In genomic region chr10:108039821-108040584, GRCh38 we compare ENCODE assay signal across 26 cellular contexts.
DNase-seq lines count a peak whose midpoint lies in the region; ATAC-seq and TF ChIP-seq lines count a peak whose summit lies in the region.
"Had no signal": no experiment of that assay in that cellular context is flagged by ENCODE, and none has a peak within 500 bp of the region (broad histone marks: within the 10 kb centered on the region; RNA-seq: fewer than 3 reads in every experiment).

No MANE protein-coding gene starts in this region.

- H2BK12ac ChIP-seq in H9 (ENCODE audit: insufficient read length, low read depth, low read length), result no peak overlapping the region

- H2BK120ac ChIP-seq in H9 (ENCODE audit: low read depth, low read length, poor library complexity, severe bottlenecking), result no peak overlapping the region

- H3K23me2 ChIP-seq in H9 (ENCODE audit: insufficient read length, low read depth, low read length, poor library complexity, severe bottlenecking), result no peaks in the 10 kb centered on the region

- H2BK5ac ChIP-seq in H9 (ENCODE audit: insufficient read length, low read length), result no peak overlapping the region

- DNase-seq in COLO668 (lab: John Stamatoyannopoulos, UW; ENCODE audit: unreplicated experiment), result peak; percentile 1
- DNase-seq in H9, result peak; percentile 79
- peak; percentile 17 for DNase-seq in RWPE1 (ENCODE audit: low spot score)
- peak; percentile 72 for DNase-seq in epithelial cell of esophagus (ENCODE audit: low read depth)
- no peak for DNase-seq in AML-193 (lab: John Stamatoyannopoulos, UW)
- DNase-seq in uterus, result no peak
- DNase-seq in HUDEP-2 (lab: John Stamatoyannopoulos, UW; ENCODE audit: unreplicated experiment in 76 of 76), result no peak
- DNase-seq: activated CD4-positive, CD25-positive, alpha-beta regulatory T cell treated with anti-CD3 and anti-CD28 coated beads, Interleukin-2, amount 50 U/mL, for 72 hours; activated naive CD4-positive, alpha-beta T cell; activated T-cell treated with anti-CD3 and anti-CD28 coated beads, Interleukin-2, amount 50 U/mL, for 1 hour; effector memory CD4-positive, alpha-beta T cell; Kasumi-1; NCI-H1048; NCI-H1930; NCI-H226; ovary; PC-9; SIG-M5; stimulated activated CD4-positive, alpha-beta T cell treated with anti-CD3 and anti-CD28 coated beads, Interleukin-12 subunit alpha, Interleukin-12 subunit beta, amount 100 ng/mL, for 4 hours; stimulated activated CD4-positive, alpha-beta T cell treated with anti-CD3 and anti-CD28 coated beads, Interleukin-4, amount 100 ng/mL, for 24 hours; stimulated activated naive B cell treated with anti-CD40 and anti-IgM and Interleukin-4, amounts not matched to agents 10 μg/mL and 1 μg/mL and 100 μg/mL, for 72 hours had no signal

- POLR2A ChIA-PET in RWPE1 (lab: Yijun Ruan, JAX; ENCODE audit: low non-redundant PET), result no interaction called here

- no peak overlapping the region for H2AK5ac ChIP-seq in H9 (ENCODE audit: insufficient read length, low read length)

- no peak overlapping the region for H3K9ac ChIP-seq in H9 (ENCODE audit: extremely low read depth, insufficient read length, low read length)
- H3K9ac ChIP-seq: BLaER1 treated with 17β-estradiol and CSF1 and Interleukin-3, amounts not matched to agents 10 nM and 100 nM had no signal

- H3K23ac ChIP-seq in H9 (ENCODE audit: insufficient read length, low read depth, low read length), result no peak overlapping the region

- H4K91ac ChIP-seq in H9 (ENCODE audit: insufficient read length, low read depth, low read length), result no peak overlapping the region

- intact Hi-C loops in uterus (cut with DNase I; ENCODE audit: low total_unique reads), result no loop called here

- no peak overlapping the region for H2BK20ac ChIP-seq in H9 (ENCODE audit: low read depth, low read length, poor library complexity, severe bottlenecking)

- no peak overlapping the region for H3K14ac ChIP-seq in H9 (ENCODE audit: insufficient read depth, low read length)

- H3K27ac ChIP-seq in H9 (ENCODE audit: insufficient read length, low read depth, low read length) (no peak overlapping the region), RWPE1 (no peak overlapping the region), uterus (no peak overlapping the region)
- H3K27ac ChIP-seq: BLaER1 treated with 17β-estradiol and CSF1 and Interleukin-3, amounts not matched to agents 10 nM and 100 nM; esophagus muscularis mucosa; ovary; PC-9; right atrium auricular region had no signal

- H3K4me1 ChIP-seq in H9 (ENCODE audit: insufficient read depth, low read length), result no peaks in the 10 kb centered on the region
- no peaks in the 10 kb centered on the region for H3K4me1 ChIP-seq in uterus
- H3K4me1 ChIP-seq: BLaER1 treated with 17β-estradiol and CSF1 and Interleukin-3, amounts not matched to agents 10 nM and 100 nM; esophagus muscularis mucosa; right atrium auricular region had no signal

- H3T11ph ChIP-seq in H9 (ENCODE audit: low read length), result no peak overlapping the region

- H3K4me2 ChIP-seq in H9 (ENCODE audit: insufficient read depth, insufficient read length, low read length), result no peak overlapping the region
- H3K4me2 ChIP-seq: BLaER1 treated with 17β-estradiol and CSF1 and Interleukin-3, amounts not matched to agents 10 nM and 100 nM; PC-9 had no signal

- no peak overlapping the region for H3K4ac ChIP-seq in H9 (ENCODE audit: low read depth, low read length)

- no peaks in the 10 kb centered on the region for H3K79me2 ChIP-seq in H9 (ENCODE audit: insufficient read depth, low read length)

- no peak overlapping the region for H3K56ac ChIP-seq in H9 (ENCODE audit: insufficient read length, low read depth, low read length)

- CTCF ChIA-PET in RWPE1 (lab: Yijun Ruan, JAX), result no interaction called here

- H3K4me3 ChIP-seq in epithelial cell of esophagus (ENCODE audit: low read length) (no peak overlapping the region), uterus (no peak overlapping the region)
- H3K4me3 ChIP-seq: BLaER1 treated with 17β-estradiol and CSF1 and Interleukin-3, amounts not matched to agents 10 nM and 100 nM; esophagus muscularis mucosa; ovary; PC-9; right atrium auricular region had no signal

- peaks cover 0 to 9% (median 6%) of the 10 kb centered on the region in 3 experiments; a peak in 5 of 7 replicates for H3K36me3 Mint-ChIP-seq in H9 (ENCODE audit: insufficient read depth in 1 of 3, low read depth in 3 of 3)
- H3K36me3 Mint-ChIP-seq: natural killer cell treated with Interleukin-12 subunit alpha and Interleukin-12 subunit beta and Interleukin-15 and Interleukin-18, amount 100 ng/mL, for 72 hours; stimulated activated naive B cell treated with anti-CD40 and anti-IgM and Interleukin-4, amounts not matched to agents 10 μg/mL and 1 μg/mL and 100 μg/mL, for 72 hours had no signal

- no peak for TF ChIP-seq CTCF in H9 (conservative IDR thresholded peaks at IDR 0.05)
- TF ChIP-seq CTCF in RWPE1 (conservative IDR thresholded peaks at IDR 0.05; ENCODE audit: low read depth), result no peak
- TF ChIP-seq CTCF in epithelial cell of esophagus (IDR thresholded peaks at IDR 0.05; ENCODE audit: insufficient read depth, low read depth, low read length, missing control alignments), result no peak
- no peak for TF ChIP-seq CTCF in uterus (IDR thresholded peaks at IDR 0.05)

- TF ChIP-seq POLR2A in uterus (IDR thresholded peaks at IDR 0.05), result no peak

- no peak overlapping the region for H3K18ac ChIP-seq in H9 (ENCODE audit: insufficient read length, low read depth, low read length)

- peaks cover 0 to 4% of the 10 kb centered on the region in 2 experiments; a peak in 1 of 5 replicates for H3K9me3 Mint-ChIP-seq in H9

- H4K5ac ChIP-seq in H9 (ENCODE audit: insufficient read length, low read depth, low read length), result no peak overlapping the region

- no peaks in the 10 kb centered on the region for H3K36me3 ChIP-seq in uterus
- H3K36me3 ChIP-seq: BLaER1 treated with 17β-estradiol and CSF1 and Interleukin-3, amounts not matched to agents 10 nM and 100 nM; esophagus muscularis mucosa; ovary; right atrium auricular region had no signal

- peak overlapping the region in 1 of 3 experiments; percentile 11; a peak in 3 of 7 replicates for H3K27ac Mint-ChIP-seq in H9
- H3K27ac Mint-ChIP-seq: natural killer cell treated with Interleukin-12 subunit alpha and Interleukin-12 subunit beta and Interleukin-15 and Interleukin-18, amount 100 ng/mL, for 72 hours; stimulated activated naive B cell treated with anti-CD40 and anti-IgM and Interleukin-4, amounts not matched to agents 10 μg/mL and 1 μg/mL and 100 μg/mL, for 72 hours had no signal

- H4K8ac ChIP-seq in H9 (replicated peaks; ENCODE audit: insufficient read length, low read depth, low read length), result no peak overlapping the region

- H3K4me3 Mint-ChIP-seq in H9, result no peak overlapping the region
- H3K4me3 Mint-ChIP-seq: natural killer cell treated with Interleukin-12 subunit alpha and Interleukin-12 subunit beta and Interleukin-15 and Interleukin-18, amount 100 ng/mL, for 72 hours; stimulated activated naive B cell treated with anti-CD40 and anti-IgM and Interleukin-4, amounts not matched to agents 10 μg/mL and 1 μg/mL and 100 μg/mL, for 72 hours had no signal

- no peaks in the 10 kb centered on the region for H3K9me3 ChIP-seq in H9 (ENCODE audit: control insufficient read depth, low read depth, low read length)
- no peaks in the 10 kb centered on the region for H3K9me3 ChIP-seq in uterus
- H3K9me3 ChIP-seq: esophagus muscularis mucosa, ovary, right atrium auricular region had no signal

- no peak overlapping the region for H2BK15ac ChIP-seq in H9 (ENCODE audit: low read depth, low read length)

- H3K79me1 ChIP-seq in H9 (ENCODE audit: insufficient read depth, low read depth, low read length, poor library complexity, severe bottlenecking), result no peaks in the 10 kb centered on the region

- H2AFZ ChIP-seq in H9 (ENCODE audit: low read length), result no peak overlapping the region
- H2AFZ ChIP-seq: PC-9 had no signal

- H3K27me3 ChIP-seq in H9 (ENCODE audit: insufficient read depth, low read length) (no peaks in the 10 kb centered on the region; the same call in 1 of the 2 replicates), uterus (no peaks in the 10 kb centered on the region)
- H3K27me3 ChIP-seq: BLaER1 treated with 17β-estradiol and CSF1 and Interleukin-3, amounts not matched to agents 10 nM and 100 nM; esophagus muscularis mucosa; ovary; right atrium auricular region had no signal

- no CpG with 5 or more reads among the region's 8 CpGs for WGBS in H9 (ENCODE audit: extremely low coverage, insufficient read length, low lambda C conversion rate)

- H3K4me1 Mint-ChIP-seq in H9, result peaks cover 9 to 12% of the 10 kb centered on the region in 2 experiments
- H3K4me1 Mint-ChIP-seq: stimulated activated naive B cell treated with anti-CD40 and anti-IgM and Interleukin-4, amounts not matched to agents 10 μg/mL and 1 μg/mL and 100 μg/mL, for 72 hours had no signal

- ATAC-seq in activated CD4-positive, CD25-positive, alpha-beta regulatory T cell treated with anti-CD3 and anti-CD28 coated beads, Interleukin-2, amount 50 U/mL, for 24 hours, result no peak
- ATAC-seq: natural killer cell treated with Interleukin-12 subunit alpha and Interleukin-12 subunit beta and Interleukin-15 and Interleukin-18, amount 100 ng/mL, for 72 hours; stimulated activated naive B cell treated with anti-CD40 and anti-IgM and Interleukin-4, amounts not matched to agents 10 μg/mL and 1 μg/mL and 100 μg/mL, for 72 hours had no signal

- H4K20me1 ChIP-seq in H9 (ENCODE audit: control insufficient read depth, insufficient read depth, insufficient read length), result no peaks in the 10 kb centered on the region
- H4K20me1 ChIP-seq: BLaER1 treated with 17β-estradiol and CSF1 and Interleukin-3, amounts not matched to agents 10 nM and 100 nM had no signal

- H3K27me3 Mint-ChIP-seq in H9 (ENCODE audit: low read depth), result no peaks in the 10 kb centered on the region
- H3K27me3 Mint-ChIP-seq: natural killer cell treated with Interleukin-12 subunit alpha and Interleukin-12 subunit beta and Interleukin-15 and Interleukin-18, amount 100 ng/mL, for 72 hours; stimulated activated naive B cell treated with anti-CD40 and anti-IgM and Interleukin-4, amounts not matched to agents 10 μg/mL and 1 μg/mL and 100 μg/mL, for 72 hours had no signal

Comparison
In these comparisons a context has a peak if more than half of its experiments do, and no peak if none do; other contexts are left out.
1. DNase-seq: peak in COLO668 (single experiment), H9 (single experiment), RWPE1 (single experiment) and epithelial cell of esophagus (single experiment); none in AML-193 (0 of 2), uterus (0 of 2) and HUDEP-2 (0 of 76).